Comparison of ENCODE assay signal across 37 cellular contexts in the genomic region with DNA sequence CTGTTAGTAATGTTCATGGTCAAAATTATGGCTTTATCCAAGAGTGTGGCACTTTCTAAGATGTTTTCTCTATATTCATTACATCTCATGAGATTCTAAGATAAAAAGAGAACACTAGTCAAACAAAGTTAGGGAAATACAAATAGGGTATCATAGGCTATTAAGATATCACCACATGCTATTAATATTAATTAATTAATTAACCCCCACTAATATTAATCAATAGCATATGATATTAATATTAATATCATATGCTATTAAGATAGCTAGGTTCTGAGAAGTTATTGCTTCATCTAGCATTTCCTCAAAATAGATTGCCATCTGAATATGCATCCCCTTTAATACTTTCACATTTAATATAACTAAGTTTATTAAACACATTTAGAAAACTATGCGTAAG. TPM values are rescaled to one million over a fixed set of nuclear protein-coding genes. Genes with fewer than 3 reads are reported as not detected.
"Had no signal": no experiment of that assay in that cellular context is flagged by ENCODE, and none has a peak within 500 bp of the region (broad histone marks: within the 10 kb centered on the region; RNA-seq: fewer than 3 reads in every experiment).

No MANE protein-coding gene starts in this region.

- DNase-seq: Karpas-422, Kasumi-1, MG63, MM.1S, MV-4-11, NCI-H1048, NCI-H1092, NCI-H1092 treated with DMSO at 0.1 percent for 48 hours, NCI-H1105, NCI-H1105 treated with DMSO at 0.1 percent for 48 hours, NCI-H1417, NCI-H1417 treated with DMSO at 0.1 percent for 48 hours, NCI-H1436, NCI-H1436 treated with DMSO at 0.1 percent for 48 hours, NCI-H146, NCI-H1694, NCI-H1694 treated with DMSO at 0.1 percent for 48 hours, NCI-H187, NCI-H187 treated with DMSO at 0.1 percent for 48 hours, NCI-H1930, NCI-H2029, NCI-H2029 treated with DMSO at 0.1 percent for 48 hours, NCI-H2081, NCI-H2081 treated with DMSO at 0.1 percent for 48 hours, NCI-H2107, NCI-H2171, NCI-H2171 treated with DMSO at 0.1 percent for 48 hours, NCI-H2227 treated with DMSO at 0.1 percent for 48 hours, NCI-H226, NCI-H345, NCI-H446, NCI-H446 treated with DMSO at 0.1 percent for 48 hours, NCI-H510A, NCI-H510A treated with DMSO at 0.1 percent for 48 hours had no signal

- H3K27me3 ChIP-seq: MG63 had no signal

- H3K4me3 ChIP-seq: MG63 had no signal

- H3K36me3 ChIP-seq: MG63 had no signal

- H3K9me3 ChIP-seq: MG63 had no signal

RNA-seq across cellular contexts. Expression of gene DSG3, which starts 22.1 kb away (rescaled TPM):
- total RNA-seq: LHCN-M2, M059J, NCI-H460 had no signal
